In genomic region chr10:5963591-5963990, GRCh38 we compare ENCODE assay signal across 32 cellular contexts.
"Had no signal": no experiment of that assay in that cellular context is flagged by ENCODE, and none has a peak within 500 bp of the region (broad histone marks: within the 10 kb centered on the region; RNA-seq: fewer than 3 reads in every experiment).

No MANE protein-coding gene starts in this region.

- H3K4me3 ChIP-seq: MG63, Peyer's patch had no signal

- H3K9me3 Mint-ChIP-seq: activated B cell treated with CpG ODN at 0.5 μM for 24 hours; activated CD4-positive, alpha-beta memory T cell treated with anti-CD3 and anti-CD28 coated beads, Interleukin-2, amount 10 ng/mL, durations not matched to agents 7 days and 5 days; activated naive CD4-positive, alpha-beta T cell treated with anti-CD3 and anti-CD28 coated beads, Interleukin-2, amount 10 ng/mL, durations not matched to agents 7 days and 5 days; activated naive CD8-positive, alpha-beta T cell treated with anti-CD3 and anti-CD28 coated beads, Interleukin-2, amount 50 U/mL, for 24 hours had no signal

- H3K4me1 ChIP-seq: Peyer's patch had no signal

- H3K9me3 ChIP-seq: MG63, Peyer's patch had no signal

- H3K4me1 Mint-ChIP-seq: activated B cell treated with CpG ODN at 0.5 μM for 24 hours; activated naive CD4-positive, alpha-beta T cell treated with anti-CD3 and anti-CD28 coated beads, Interleukin-2, amount 10 ng/mL, durations not matched to agents 7 days and 5 days; activated naive CD8-positive, alpha-beta T cell treated with anti-CD3 and anti-CD28 coated beads, Interleukin-2, amount 50 U/mL, for 24 hours had no signal

- H3K4me3 Mint-ChIP-seq: activated B cell treated with CpG ODN at 0.5 μM for 24 hours; activated CD4-positive, alpha-beta memory T cell treated with anti-CD3 and anti-CD28 coated beads, Interleukin-2, amount 10 ng/mL, durations not matched to agents 7 days and 5 days; activated CD8-positive, alpha-beta memory T cell treated with anti-CD3 and anti-CD28 coated beads, Interleukin-2, amount 10 ng/mL, durations not matched to agents 7 days and 5 days; activated naive CD4-positive, alpha-beta T cell treated with anti-CD3 and anti-CD28 coated beads, Interleukin-2, amount 10 ng/mL, durations not matched to agents 7 days and 5 days; activated naive CD8-positive, alpha-beta T cell; activated naive CD8-positive, alpha-beta T cell treated with anti-CD3 and anti-CD28 coated beads, Interleukin-2, amount 50 U/mL, for 24 hours; brain had no signal

- H3K27me3 Mint-ChIP-seq: activated B cell treated with CpG ODN at 0.5 μM for 24 hours; activated CD4-positive, alpha-beta memory T cell treated with anti-CD3 and anti-CD28 coated beads, Interleukin-2, amount 10 ng/mL, durations not matched to agents 7 days and 5 days; activated CD8-positive, alpha-beta memory T cell treated with anti-CD3 and anti-CD28 coated beads, Interleukin-2, amount 10 ng/mL, durations not matched to agents 7 days and 5 days; activated naive CD4-positive, alpha-beta T cell treated with anti-CD3 and anti-CD28 coated beads, Interleukin-2, amount 10 ng/mL, durations not matched to agents 7 days and 5 days; activated naive CD8-positive, alpha-beta T cell; activated naive CD8-positive, alpha-beta T cell treated with anti-CD3 and anti-CD28 coated beads, Interleukin-2, amount 50 U/mL, for 24 hours had no signal

- ATAC-seq: activated CD8-positive, alpha-beta memory T cell treated with anti-CD3 and anti-CD28 coated beads, Interleukin-2, amount 10 ng/mL, durations not matched to agents 7 days and 5 days; activated naive CD8-positive, alpha-beta T cell treated with anti-CD3 and anti-CD28 coated beads, Interleukin-2, amount 50 U/mL, for 24 hours; PC-3 had no signal

- H3K27me3 ChIP-seq: MG63, Peyer's patch had no signal

- H3K36me3 Mint-ChIP-seq: brain had no signal

- DNase-seq: activated B cell treated with CpG ODN at 0.5 μM for 24 hours; activated CD4-positive, alpha-beta memory T cell treated with anti-CD3 and anti-CD28 coated beads, Interleukin-2, amount 10 ng/mL, durations not matched to agents 7 days and 5 days; activated CD4-positive, alpha-beta T cell treated with anti-CD3 and anti-CD28 coated beads for 4 hours; activated CD4-positive, alpha-beta T cell treated with anti-CD3 and anti-CD28 coated beads, Interleukin-2, amount 50 U/mL, for 1 hour; activated CD4-positive, CD25-positive, alpha-beta regulatory T cell treated with anti-CD3 and anti-CD28 coated beads, Interleukin-2, amount 50 U/mL, for 72 hours; activated CD8-positive, alpha-beta memory T cell treated with anti-CD3 and anti-CD28 coated beads for 24 hours; activated CD8-positive, alpha-beta memory T cell treated with anti-CD3 and anti-CD28 coated beads, Interleukin-2, amount 10 ng/mL, durations not matched to agents 7 days and 5 days; activated effector memory CD4-positive, alpha-beta T cell treated with Interleukin-2 at 50 U/mL for 16 hours; activated naive CD8-positive, alpha-beta T cell treated with anti-CD3 and anti-CD28 coated beads, Interleukin-2, amount 50 U/mL, for 24 hours; activated T-cell treated with anti-CD3 and anti-CD28 coated beads, Interleukin-2, amount 50 U/mL, for 48 hours; anterior cingulate cortex; Kasumi-1; KG1; MG63; NCI-H1048; NCI-H1105 treated with DMSO at 0.1 percent for 48 hours; NCI-H1436; NCI-H1694 treated with DMSO at 0.1 percent for 48 hours; NCI-H2029; NCI-H345; NCI-H524 treated with DMSO at 0.1 percent for 48 hours; PC-3; RPMI8226; SW 1271; T-helper 1 cell; T-helper 2 cell; T-helper 9 cell had no signal

- H3K27ac Mint-ChIP-seq: activated B cell treated with CpG ODN at 0.5 μM for 24 hours; activated CD4-positive, alpha-beta memory T cell treated with anti-CD3 and anti-CD28 coated beads, Interleukin-2, amount 10 ng/mL, durations not matched to agents 7 days and 5 days; activated CD8-positive, alpha-beta memory T cell treated with anti-CD3 and anti-CD28 coated beads, Interleukin-2, amount 10 ng/mL, durations not matched to agents 7 days and 5 days; activated naive CD4-positive, alpha-beta T cell treated with anti-CD3 and anti-CD28 coated beads, Interleukin-2, amount 10 ng/mL, durations not matched to agents 7 days and 5 days; activated naive CD8-positive, alpha-beta T cell; activated naive CD8-positive, alpha-beta T cell treated with anti-CD3 and anti-CD28 coated beads, Interleukin-2, amount 50 U/mL, for 24 hours; brain had no signal

- H3K27ac ChIP-seq: Peyer's patch, VCaP had no signal
